In genomic region chr1:205073511-205073910, GRCh38 we compare ENCODE assay signal across 19 cellular contexts. TPM values are rescaled to one million over a fixed set of nuclear protein-coding genes. Genes with fewer than 3 reads are reported as not detected.
"Had no signal": no experiment of that assay in that cellular context is flagged by ENCODE, and none has a peak within 500 bp of the region (broad histone marks: within the 10 kb centered on the region; RNA-seq: fewer than 3 reads in every experiment).

No MANE protein-coding gene starts in this region.

- H3K4me3 Mint-ChIP-seq: activated CD8-positive, alpha-beta T cell treated with anti-CD3 and anti-CD28 coated beads for 36 hours; activated T-helper 1 cell treated with anti-CD3 and anti-CD28 coated beads, Interleukin-12 subunit alpha, Interleukin-12 subunit beta, Interleukin-2, Interleukin-4 antibody, amounts not matched to agents 30 ng/mL and 10 ng/mL and 1 ng/mL, durations not matched to agents 14 hours and 24 hours and 36 hours; central memory CD8-positive, alpha-beta T cell; endodermal cell; nephron progenitor cell; T-helper 1 cell treated with Interleukin-12 subunit alpha and Interleukin-12 subunit beta and Interleukin-4 antibody, amounts not matched to agents 30 μg/mL and 1 μg/mL, for 36 hours had no signal

- H3K27ac Mint-ChIP-seq: activated CD8-positive, alpha-beta T cell treated with anti-CD3 and anti-CD28 coated beads for 36 hours; activated T-helper 1 cell treated with anti-CD3 and anti-CD28 coated beads, Interleukin-12 subunit alpha, Interleukin-12 subunit beta, Interleukin-2, Interleukin-4 antibody, amounts not matched to agents 30 ng/mL and 10 ng/mL and 1 ng/mL, durations not matched to agents 14 hours and 24 hours and 36 hours; endodermal cell; nephron progenitor cell; T-helper 1 cell treated with Interleukin-12 subunit alpha and Interleukin-12 subunit beta and Interleukin-4 antibody, amounts not matched to agents 30 μg/mL and 1 μg/mL, for 36 hours had no signal

- H3K9me3 Mint-ChIP-seq: activated CD8-positive, alpha-beta T cell treated with anti-CD3 and anti-CD28 coated beads for 36 hours; activated T-helper 1 cell treated with anti-CD3 and anti-CD28 coated beads, Interleukin-12 subunit alpha, Interleukin-12 subunit beta, Interleukin-2, Interleukin-4 antibody, amounts not matched to agents 30 ng/mL and 10 ng/mL and 1 ng/mL, durations not matched to agents 14 hours and 24 hours and 36 hours; central memory CD8-positive, alpha-beta T cell; endodermal cell; nephron progenitor cell; T-helper 1 cell treated with Interleukin-12 subunit alpha and Interleukin-12 subunit beta and Interleukin-4 antibody, amounts not matched to agents 30 μg/mL and 1 μg/mL, for 36 hours had no signal

- ATAC-seq: activated CD8-positive, alpha-beta T cell treated with anti-CD3 and anti-CD28 coated beads for 36 hours; gastrocnemius medialis; heart right ventricle had no signal

- H3K27me3 Mint-ChIP-seq: activated CD8-positive, alpha-beta T cell treated with anti-CD3 and anti-CD28 coated beads for 36 hours; central memory CD8-positive, alpha-beta T cell had no signal

- H3K27ac ChIP-seq: adrenal gland, esophagus muscularis mucosa, gastrocnemius medialis, heart right ventricle, left ventricle myocardium inferior, stomach had no signal

- DNase-seq: activated CD4-positive, alpha-beta T cell treated with anti-CD3 and anti-CD28 coated beads for 4 hours; activated CD8-positive, alpha-beta T cell treated with anti-CD3 and anti-CD28 coated beads for 36 hours; activated naive CD4-positive, alpha-beta T cell treated with Interleukin-2 at 50 U/mL for 16 hours; dermis blood vessel endothelial cell; endodermal cell; gastrocnemius medialis; heart right ventricle; kidney; left ventricle myocardium inferior; nephron progenitor cell; stimulated activated CD4-positive, alpha-beta T cell treated with anti-CD3 and anti-CD28 coated beads, Interleukin-15, amount 100 ng/mL, for 24 hours; stomach had no signal

- H3K4me1 Mint-ChIP-seq: central memory CD8-positive, alpha-beta T cell; endodermal cell; nephron progenitor cell had no signal

- H3K4me3 ChIP-seq: adrenal gland, esophagus muscularis mucosa, gastrocnemius medialis, heart right ventricle, left ventricle myocardium inferior, stomach had no signal

RNA-seq across cellular contexts. Expression of gene CNTN2, which starts 30.5 kb away (rescaled TPM):
- total RNA-seq: activated CD8-positive, alpha-beta T cell treated with anti-CD3 and anti-CD28 coated beads for 36 hours; activated T-helper 1 cell treated with anti-CD3 and anti-CD28 coated beads, Interleukin-12 subunit alpha, Interleukin-12 subunit beta, Interleukin-2, Interleukin-4 antibody, amounts not matched to agents 30 ng/mL and 10 ng/mL and 1 ng/mL, durations not matched to agents 14 hours and 24 hours and 36 hours; dermis blood vessel endothelial cell; gastrocnemius medialis; mesenteric fat pad; osteocyte had no signal
